Comparison of ENCODE assay signal across 34 cellular contexts in genomic region chr7:39405591-39405990, GRCh38.
"Had no signal": no experiment of that assay in that cellular context is flagged by ENCODE, and none has a peak within 500 bp of the region (broad histone marks: within the 10 kb centered on the region; RNA-seq: fewer than 3 reads in every experiment).

No MANE protein-coding gene starts in this region.

- H3K27me3 ChIP-seq: ascending aorta, cardiac muscle cell, Peyer's patch, SJSA1 had no signal

- H3K36me3 Mint-ChIP-seq: activated naive CD4-positive, alpha-beta T cell treated with anti-CD3 and anti-CD28 coated beads, Interleukin-2, amount 50 U/mL, for 24 hours; activated naive CD8-positive, alpha-beta T cell treated with anti-CD3 and anti-CD28 coated beads, Interleukin-2, amount 10 ng/mL, durations not matched to agents 7 days and 5 days had no signal

- H3K27ac ChIP-seq: ascending aorta, cardiac muscle cell, Peyer's patch, SJSA1 had no signal

- H3K4me2 ChIP-seq: SK-N-SH had no signal

- H3K4me3 Mint-ChIP-seq: activated CD4-positive, alpha-beta T cell treated with anti-CD3 and anti-CD28 coated beads, Interleukin-2, amount 10 ng/mL, durations not matched to agents 24 days and 14 days; activated CD8-positive, alpha-beta T cell treated with anti-CD3 and anti-CD28 coated beads for 36 hours; activated naive CD4-positive, alpha-beta T cell treated with anti-CD3 and anti-CD28 coated beads, Interleukin-2, amount 50 U/mL, for 24 hours; activated naive CD8-positive, alpha-beta T cell treated with anti-CD3 and anti-CD28 coated beads, Interleukin-2, amount 10 ng/mL, durations not matched to agents 7 days and 5 days; activated T-cell treated with anti-CD3 and anti-CD28 coated beads, Interleukin-2, amount 50 U/mL, for 72 hours; central memory CD8-positive, alpha-beta T cell; T-helper 1 cell treated with Interleukin-12 subunit alpha and Interleukin-12 subunit beta and Interleukin-4 antibody, amounts not matched to agents 30 μg/mL and 1 μg/mL, for 36 hours; T-helper 2 cell treated with Interferon-gamma antibody and Interleukin-4, amounts not matched to agents 5 μg/mL and 100 μg/mL, for 36 hours had no signal

- H3K4me1 Mint-ChIP-seq: activated CD4-positive, alpha-beta T cell treated with anti-CD3 and anti-CD28 coated beads, Interleukin-2, amount 10 ng/mL, durations not matched to agents 24 days and 14 days; activated naive CD4-positive, alpha-beta T cell treated with anti-CD3 and anti-CD28 coated beads, Interleukin-2, amount 50 U/mL, for 24 hours; activated naive CD8-positive, alpha-beta T cell treated with anti-CD3 and anti-CD28 coated beads, Interleukin-2, amount 10 ng/mL, durations not matched to agents 7 days and 5 days; central memory CD8-positive, alpha-beta T cell had no signal

- H3K36me3 ChIP-seq: ascending aorta, cardiac muscle cell, Peyer's patch, SJSA1 had no signal

- H3K27me3 Mint-ChIP-seq: activated CD8-positive, alpha-beta T cell treated with anti-CD3 and anti-CD28 coated beads for 36 hours had no signal

- FAIRE-seq: TTC549 had no signal

- H3K27ac Mint-ChIP-seq: activated CD4-positive, alpha-beta T cell treated with anti-CD3 and anti-CD28 coated beads, Interleukin-2, amount 10 ng/mL, durations not matched to agents 24 days and 14 days; activated CD8-positive, alpha-beta T cell treated with anti-CD3 and anti-CD28 coated beads for 36 hours; activated naive CD4-positive, alpha-beta T cell treated with anti-CD3 and anti-CD28 coated beads, Interleukin-2, amount 50 U/mL, for 24 hours; activated naive CD8-positive, alpha-beta T cell treated with anti-CD3 and anti-CD28 coated beads, Interleukin-2, amount 10 ng/mL, durations not matched to agents 7 days and 5 days; activated T-cell treated with anti-CD3 and anti-CD28 coated beads, Interleukin-2, amount 50 U/mL, for 72 hours; activated T-helper 2 cell treated with anti-CD3 and anti-CD28 coated beads, Interferon-gamma antibody, Interleukin-2, Interleukin-4, amounts not matched to agents 10 μg/mL and 5 μg/mL and 100 μg/mL, durations not matched to agents 14 hours and 24 hours and 36 hours; T-helper 1 cell treated with Interleukin-12 subunit alpha and Interleukin-12 subunit beta and Interleukin-4 antibody, amounts not matched to agents 30 μg/mL and 1 μg/mL, for 36 hours; T-helper 2 cell treated with Interferon-gamma antibody and Interleukin-4, amounts not matched to agents 5 μg/mL and 100 μg/mL, for 36 hours had no signal

- H3K9me3 Mint-ChIP-seq: activated CD4-positive, alpha-beta T cell treated with anti-CD3 and anti-CD28 coated beads, Interleukin-2, amount 10 ng/mL, durations not matched to agents 24 days and 14 days; activated CD8-positive, alpha-beta T cell treated with anti-CD3 and anti-CD28 coated beads for 36 hours; activated naive CD4-positive, alpha-beta T cell treated with anti-CD3 and anti-CD28 coated beads, Interleukin-2, amount 50 U/mL, for 24 hours; activated naive CD8-positive, alpha-beta T cell treated with anti-CD3 and anti-CD28 coated beads, Interleukin-2, amount 10 ng/mL, durations not matched to agents 7 days and 5 days; activated T-cell treated with anti-CD3 and anti-CD28 coated beads, Interleukin-2, amount 50 U/mL, for 72 hours; activated T-helper 2 cell treated with anti-CD3 and anti-CD28 coated beads, Interferon-gamma antibody, Interleukin-2, Interleukin-4, amounts not matched to agents 10 μg/mL and 5 μg/mL and 100 μg/mL, durations not matched to agents 14 hours and 24 hours and 36 hours; central memory CD8-positive, alpha-beta T cell; T-helper 1 cell treated with Interleukin-12 subunit alpha and Interleukin-12 subunit beta and Interleukin-4 antibody, amounts not matched to agents 30 μg/mL and 1 μg/mL, for 36 hours; T-helper 2 cell treated with Interferon-gamma antibody and Interleukin-4, amounts not matched to agents 5 μg/mL and 100 μg/mL, for 36 hours had no signal

- ATAC-seq: activated CD8-positive, alpha-beta T cell treated with anti-CD3 and anti-CD28 coated beads for 36 hours; activated T-cell treated with anti-CD3 and anti-CD28 coated beads, Interleukin-2, amount 50 U/mL, for 72 hours; PC-3 had no signal

- H3K4me3 ChIP-seq: ascending aorta, cardiac muscle cell, Peyer's patch, SJSA1 had no signal

- H3K4me1 ChIP-seq: ascending aorta, Peyer's patch, SJSA1 had no signal

- DNase-seq: activated CD4-positive, alpha-beta T cell treated with anti-CD3 and anti-CD28 coated beads, Interleukin-2, amount 10 ng/mL, durations not matched to agents 24 days and 14 days; activated CD4-positive, alpha-beta T cell treated with anti-CD3 and anti-CD28 coated beads, Interleukin-2, amount 50 U/mL, for 4 hours; activated CD8-positive, alpha-beta T cell treated with anti-CD3 and anti-CD28 coated beads for 36 hours; activated gamma-delta T cell; activated naive CD4-positive, alpha-beta T cell treated with Interleukin-2 at 50 U/mL for 16 hours; activated naive CD8-positive, alpha-beta T cell treated with anti-CD3 and anti-CD28 coated beads, Interleukin-2, amount 10 ng/mL, durations not matched to agents 7 days and 5 days; activated T-cell treated with anti-CD3 and anti-CD28 coated beads, Interleukin-2, amount 50 U/mL, for 1 hour; activated T-cell treated with anti-CD3 and anti-CD28 coated beads, Interleukin-2, amount 50 U/mL, for 72 hours; amygdala; MM.1S; NCI-H1092 treated with DMSO at 0.1 percent for 48 hours; NCI-H1417 treated with DMSO at 0.1 percent for 48 hours; NCI-H187 treated with DMSO at 0.1 percent for 48 hours; NCI-H2081 treated with DMSO at 0.1 percent for 48 hours; NCI-H226; NCI-H446 treated with DMSO at 0.1 percent for 48 hours; NCI-H524; NCI-H69; NCI-H82; NK-92 treated with Interleukin-12 subunit alpha and Interleukin-12 subunit beta, amount 100 ng/mL, for 24 hours; PC-3; Peyer's patch; RPMI8226; SHP77 treated with DMSO at 0.1 percent for 48 hours; SK-N-SH had no signal
